ENCODE assay signal across 12 cellular contexts in genomic region chr12:52249041-52249461, GRCh38. TPM values are rescaled to one million over a fixed set of nuclear protein-coding genes. Genes with fewer than 3 reads are reported as not detected.
DNase-seq lines count a peak whose midpoint lies in the region; ATAC-seq and TF ChIP-seq lines count a peak whose summit lies in the region.
"Had no signal": no experiment of that assay in that cellular context is flagged by ENCODE, and none has a peak within 500 bp of the region (broad histone marks: within the 10 kb centered on the region; RNA-seq: fewer than 3 reads in every experiment).

No MANE protein-coding gene starts in this region.

- H3K4me1 ChIP-seq in neural progenitor cell: peaks cover 6% of the 10 kb centered on the region

- no peaks in the 10 kb centered on the region for H4K20me1 ChIP-seq in neural progenitor cell (ENCODE audit: low read depth)
- H4K20me1 ChIP-seq: BLaER1 treated with 17β-estradiol and CSF1 and Interleukin-3, amounts not matched to agents 10 nM and 100 nM had no signal

- H3K27ac Mint-ChIP-seq in neural progenitor cell: peak overlapping the region; percentile 23
- H3K27ac Mint-ChIP-seq: activated naive CD8-positive, alpha-beta T cell had no signal

- ATAC-seq in HG03095 (IDR thresholded peaks at IDR 0.05; ENCODE audit: unreplicated experiment) (no peak), HG02981 (IDR thresholded peaks at IDR 0.05; ENCODE audit: unreplicated experiment) (no peak)

- H3K4me2 ChIP-seq in neural progenitor cell: no peak overlapping the region

- no peaks in the 10 kb centered on the region for H3F3A ChIP-seq in neural progenitor cell (ENCODE audit: low read depth)

- no peaks in the 10 kb centered on the region for H3K9me3 Mint-ChIP-seq in neural progenitor cell

- no peak overlapping the region for H3K9ac ChIP-seq in neural progenitor cell
- H3K9ac ChIP-seq: BLaER1 treated with 17β-estradiol and CSF1 and Interleukin-3, amounts not matched to agents 10 nM and 100 nM had no signal

- H3K36me3 Mint-ChIP-seq in neural progenitor cell: no peaks in the 10 kb centered on the region

- H3K36me3 ChIP-seq in neural progenitor cell: no peaks in the 10 kb centered on the region
- H3K36me3 ChIP-seq: BLaER1 treated with 17β-estradiol and CSF1 and Interleukin-3, amounts not matched to agents 10 nM and 100 nM; ovary had no signal

- H3K4me3 ChIP-seq in neural progenitor cell: no peak overlapping the region
- H3K4me3 ChIP-seq: BLaER1 treated with 17β-estradiol and CSF1 and Interleukin-3, amounts not matched to agents 10 nM and 100 nM; ovary had no signal

- H3K79me2 ChIP-seq in neural progenitor cell (ENCODE audit: low read depth): no peaks in the 10 kb centered on the region

- H3K4me1 Mint-ChIP-seq in neural progenitor cell: peaks cover 63% of the 10 kb centered on the region

- no peak overlapping the region for H2AFZ ChIP-seq in neural progenitor cell (replicated peaks)

- no peaks in the 10 kb centered on the region for H3K9me3 ChIP-seq in neural progenitor cell (ENCODE audit: low read depth)
- H3K9me3 ChIP-seq: BLaER1 treated with 17β-estradiol and CSF1 and Interleukin-3, amounts not matched to agents 10 nM and 100 nM; ovary had no signal

- no peak for TF ChIP-seq CTCF in neural progenitor cell (IDR thresholded peaks at IDR 0.05)

- H3K27ac ChIP-seq in epithelial cell of prostate (peak overlapping the region; percentile 98), neural progenitor cell (no peak overlapping the region)
- H3K27ac ChIP-seq: BLaER1 treated with 17β-estradiol and CSF1 and Interleukin-3, amounts not matched to agents 10 nM and 100 nM; ovary had no signal

- H3K27me3 Mint-ChIP-seq in neural progenitor cell (ENCODE audit: insufficient read depth, low read depth): peaks cover 16% of the 10 kb centered on the region

- DNase-seq in AG20443 (ENCODE audit: low spot score) (peak; percentile 63), NCI-H446 treated with DMSO at 0.1 percent for 48 hours (lab: John Stamatoyannopoulos, UW) (peak; percentile 48), epithelial cell of prostate (ENCODE audit: low read depth, low spot score) (no peak), neural progenitor cell (ENCODE audit: low spot score) (no peak), EL (no peak), NCI-H1694 (lab: John Stamatoyannopoulos, UW) (no peak)
- DNase-seq: NCI-H1436 had no signal

- H3K27me3 ChIP-seq in neural progenitor cell: peaks cover 49% of the 10 kb centered on the region
- H3K27me3 ChIP-seq: ovary had no signal

- peak overlapping the region; percentile 60 for H3K4me3 Mint-ChIP-seq in neural progenitor cell
- H3K4me3 Mint-ChIP-seq: activated naive CD8-positive, alpha-beta T cell had no signal

RNA-seq across cellular contexts. Expression of gene KRT7, which starts 16.0 kb away (rescaled TPM):
- 3.2 TPM in 1 of 2 replicates, not detected in the other for total RNA-seq in neural progenitor cell (ENCODE audit: low replicate concordance)

RNA-seq across cellular contexts. Expression of gene KRT86, which starts 25.4 kb away (rescaled TPM):
- not detected in 2 replicates for total RNA-seq in neural progenitor cell (ENCODE audit: low replicate concordance)

RNA-seq across cellular contexts. Expression of gene KRT81, which starts 42.3 kb away (rescaled TPM):
- total RNA-seq in neural progenitor cell (ENCODE audit: low replicate concordance): 0.09 TPM in 1 of 2 replicates, not detected in the other

RNA-seq across cellular contexts. Expression of gene KRT80, which starts 57.2 kb away (rescaled TPM):
- 0.12 TPM in 1 of 2 replicates, not detected in the other for total RNA-seq in neural progenitor cell (ENCODE audit: low replicate concordance)

Comparison
In these comparisons a context has a peak if more than half of its experiments do, and no peak if none do; other contexts are left out.
1. DNase-seq: peak in AG20443 (single experiment) and NCI-H446 treated with DMSO at 0.1 percent for 48 hours (single experiment); none in epithelial cell of prostate (single experiment), neural progenitor cell (single experiment), EL (single experiment) and NCI-H1694 (single experiment).